Comparison of ENCODE assay signal across 11 cellular contexts in the genomic region with DNA sequence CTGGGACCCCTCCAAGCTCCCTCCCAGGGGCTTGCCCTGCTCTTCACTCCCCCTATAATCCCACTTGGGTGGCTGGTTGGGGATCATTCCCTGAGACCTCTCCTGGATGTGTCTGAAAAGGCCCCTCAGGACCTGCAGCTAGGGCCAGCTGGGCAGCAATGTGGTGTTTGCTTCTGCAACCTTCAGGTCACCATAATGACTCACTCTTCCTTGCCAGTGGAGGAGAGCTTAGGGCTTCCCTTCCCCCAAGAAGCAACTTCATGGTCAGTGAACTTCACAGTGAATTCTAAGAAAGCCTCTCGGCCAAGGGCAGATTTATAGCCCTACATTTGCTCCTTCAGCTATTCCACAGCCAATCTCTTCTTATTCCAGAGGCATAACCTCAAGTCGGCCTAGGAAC. TPM values are rescaled to one million over a fixed set of nuclear protein-coding genes. Genes with fewer than 3 reads are reported as not detected.
DNase-seq lines count a peak whose midpoint lies in the region; ATAC-seq and TF ChIP-seq lines count a peak whose summit lies in the region.
"Had no signal": no experiment of that assay in that cellular context is flagged by ENCODE, and none has a peak within 500 bp of the region (broad histone marks: within the 10 kb centered on the region; RNA-seq: fewer than 3 reads in every experiment).

No MANE protein-coding gene starts in this region.

- H3K4me3 ChIP-seq in CD8-positive, alpha-beta memory T cell (ENCODE audit: low read length), result peak overlapping the region; percentile 74
- H3K4me3 ChIP-seq in kidney epithelial cell (ENCODE audit: low read depth, low read length), result no peak overlapping the region
- H3K4me3 ChIP-seq: vagina had no signal

- TF ChIP-seq CTCF in kidney epithelial cell (IDR thresholded peaks at IDR 0.05; ENCODE audit: insufficient read depth, low read length, poor library complexity, severe bottlenecking), result no peak

- no peaks in the 10 kb centered on the region for H3K9me3 ChIP-seq in CD8-positive, alpha-beta memory T cell (ENCODE audit: low read length)
- H3K9me3 ChIP-seq: vagina had no signal

- POLR2A ChIA-PET in CD8-positive, alpha-beta memory T cell (lab: Charles Lee), result no interaction called here

- peak overlapping the region; percentile 25 to 93 (median 71) for H3K27ac Mint-ChIP-seq in CD8-positive, alpha-beta memory T cell
- peak overlapping the region; percentile 34 for H3K27ac Mint-ChIP-seq in activated naive CD8-positive, alpha-beta T cell treated with anti-CD3 and anti-CD28 coated beads for 36 hours

- peaks cover 38 to 54% (median 41%) of the 10 kb centered on the region in 3 donors for H3K4me1 Mint-ChIP-seq in CD8-positive, alpha-beta memory T cell
- H3K4me1 Mint-ChIP-seq in activated naive CD8-positive, alpha-beta T cell treated with anti-CD3 and anti-CD28 coated beads for 36 hours, result peaks cover 30% of the 10 kb centered on the region

- peaks cover 3 to 4% of the 10 kb centered on the region in 2 donors for H3K27me3 Mint-ChIP-seq in CD8-positive, alpha-beta memory T cell
- H3K27me3 Mint-ChIP-seq in activated naive CD8-positive, alpha-beta T cell treated with anti-CD3 and anti-CD28 coated beads for 36 hours, result no peaks in the 10 kb centered on the region

- H3K4me1 ChIP-seq in CD8-positive, alpha-beta memory T cell (ENCODE audit: insufficient read depth, low read length), result peaks cover 45% of the 10 kb centered on the region
- H3K4me1 ChIP-seq: vagina had no signal

- no peak overlapping the region for H3K27ac ChIP-seq in CD8-positive, alpha-beta memory T cell (ENCODE audit: low read depth, low read length)
- H3K27ac ChIP-seq: vagina had no signal

- no peaks in the 10 kb centered on the region for H3K9me3 Mint-ChIP-seq in CD8-positive, alpha-beta memory T cell
- H3K9me3 Mint-ChIP-seq in activated naive CD8-positive, alpha-beta T cell treated with anti-CD3 and anti-CD28 coated beads for 36 hours, result no peaks in the 10 kb centered on the region

- H3K4me3 Mint-ChIP-seq in CD8-positive, alpha-beta memory T cell, result peak overlapping the region; percentile 48 to 88 (median 85)
- H3K4me3 Mint-ChIP-seq in activated naive CD8-positive, alpha-beta T cell treated with anti-CD3 and anti-CD28 coated beads for 36 hours, result no peak overlapping the region

- no peak for DNase-seq in CD8-positive, alpha-beta memory T cell
- DNase-seq in LHCN-M2 (ENCODE audit: low read depth) (peak; percentile 9), kidney epithelial cell (ENCODE audit: low read depth) (peak; percentile 43), left cardiac atrium (no peak), iPS-NIHi7 (ENCODE audit: extremely low spot score) (no peak)
- no peak for DNase-seq in activated naive CD8-positive, alpha-beta T cell treated with anti-CD3 and anti-CD28 coated beads for 36 hours
- DNase-seq in activated effector memory CD4-positive, alpha-beta T cell treated with Interleukin-2 at 50 U/mL for 16 hours, result no peak

- no peaks in the 10 kb centered on the region for H3K36me3 ChIP-seq in CD8-positive, alpha-beta memory T cell (ENCODE audit: insufficient read depth, low read length)
- no peaks in the 10 kb centered on the region for H3K36me3 ChIP-seq in kidney epithelial cell (ENCODE audit: control insufficient read depth, insufficient read depth, low read length)
- H3K36me3 ChIP-seq: vagina had no signal

- intact Hi-C loops in left cardiac atrium (cut with DNase I), result no loop called here

- CTCF ChIA-PET in CD8-positive, alpha-beta memory T cell (lab: Charles Lee), result interaction anchor here (1.3 to 1.5 kb wide), 2 partner anchors 13 to 94 kb away, joined by 3 read pairs; no protein-coding TSS in a partner anchor

- H3K27me3 ChIP-seq in CD8-positive, alpha-beta memory T cell (ENCODE audit: insufficient read depth, low read length, poor library complexity, severe bottlenecking), result no peaks in the 10 kb centered on the region
- peaks cover 6% of the 10 kb centered on the region for H3K27me3 ChIP-seq in kidney epithelial cell (ENCODE audit: control insufficient read depth, insufficient read depth, low read length)
- H3K27me3 ChIP-seq: vagina had no signal

- no peaks in the 10 kb centered on the region for H3K36me3 Mint-ChIP-seq in CD8-positive, alpha-beta memory T cell
- no peaks in the 10 kb centered on the region for H3K36me3 Mint-ChIP-seq in activated naive CD8-positive, alpha-beta T cell treated with anti-CD3 and anti-CD28 coated beads for 36 hours
- H3K36me3 Mint-ChIP-seq: IgD-negative memory B cell had no signal

- ATAC-seq in left cardiac atrium, result no peak
- no peak for ATAC-seq in GM21786 (IDR thresholded peaks at IDR 0.05; ENCODE audit: unreplicated experiment)

RNA-seq across cellular contexts. Expression of a gene that starts 45.1 kb away (rescaled TPM):
- total RNA-seq in CD8-positive, alpha-beta memory T cell, result 1 to 10 TPM in 1 of 2 experiments, under 1 TPM in 1; 0.60 to 1.2 TPM
- polyA plus RNA-seq in CD8-positive, alpha-beta memory T cell, result 15.1 TPM
- total RNA-seq in LHCN-M2 (2014; rRNA removed) (not detected in 2 replicates), kidney epithelial cell (4.7 and 5.2 TPM in 2 replicates), left cardiac atrium (100 to 1,000 TPM; 152 to 166 TPM)
- 0.60 TPM for polyA plus RNA-seq in LHCN-M2 (2012)
- total RNA-seq in activated naive CD8-positive, alpha-beta T cell treated with anti-CD3 and anti-CD28 coated beads for 36 hours, result 1 to 10 TPM in 1 of 2 experiments, under 1 TPM in 1; 0.52 to 1.2 TPM
- total RNA-seq: NCI-H460 had no signal

Comparison
In these comparisons a context has a peak if more than half of its experiments do, and no peak if none do; other contexts are left out.
1. DNase-seq: peak in LHCN-M2 (single experiment) and kidney epithelial cell (single experiment); none in CD8-positive, alpha-beta memory T cell (0 of 5), activated naive CD8-positive, alpha-beta T cell treated with anti-CD3 and anti-CD28 coated beads for 36 hours (single experiment), left cardiac atrium (single experiment), activated effector memory CD4-positive, alpha-beta T cell treated with Interleukin-2 at 50 U/mL for 16 hours (single experiment) and iPS-NIHi7 (single experiment).
2. RNA of a gene that starts 45.1 kb away (total RNA-seq): 152 to 166 TPM in left cardiac atrium; 4.7 to 5.2 TPM in kidney epithelial cell, 0.52 to 1.2 TPM in activated naive CD8-positive, alpha-beta T cell treated with anti-CD3 and anti-CD28 coated beads for 36 hours, 0.60 to 1.2 TPM in CD8-positive, alpha-beta memory T cell and not detected in LHCN-M2; every median in the first group is over 10 times any median in the second.